Comparison of ENCODE assay signal across 12 cellular contexts in genomic region chr7:101166909-101167644, GRCh38. TPM values are rescaled to one million over a fixed set of nuclear protein-coding genes. Genes with fewer than 3 reads are reported as not detected.
DNase-seq lines count a peak whose midpoint lies in the region; ATAC-seq, FAIRE-seq and TF ChIP-seq lines count a peak whose summit lies in the region.
"Had no signal": no experiment of that assay in that cellular context is flagged by ENCODE, and none has a peak within 500 bp of the region (broad histone marks: within the 10 kb centered on the region; RNA-seq: fewer than 3 reads in every experiment).

No MANE protein-coding gene starts in this region.

- H3K36me3 Mint-ChIP-seq in activated naive CD4-positive, alpha-beta T cell treated with anti-CD3 and anti-CD28 coated beads for 36 hours (ENCODE audit: low read depth): no peaks in the 10 kb centered on the region
- H3K36me3 Mint-ChIP-seq in activated naive CD4-positive, alpha-beta T cell treated with anti-CD3 and anti-CD28 coated beads, Interleukin-2, amount 50 U/mL, for 72 hours: peaks cover 6 to 12% of the 10 kb centered on the region in 2 donors

- no peak overlapping the region for H3K9ac ChIP-seq in endothelial cell of umbilical vein (replicated peaks; ENCODE audit: extremely low read depth, insufficient read depth, low read length)
- H3K9ac ChIP-seq in smooth muscle cell (ENCODE audit: low read depth): no peak overlapping the region

- H3K9me3 ChIP-seq in endothelial cell of umbilical vein (replicated peaks; ENCODE audit: control insufficient read depth, insufficient read depth, low read length) (no peaks in the 10 kb centered on the region), smooth muscle cell (replicated peaks; ENCODE audit: low read depth) (no peaks in the 10 kb centered on the region)

- no peak for FAIRE-seq in endothelial cell of umbilical vein (lab: Jason Lieb, UNC)
- FAIRE-seq: bronchial epithelial cell had no signal

- H3F3A ChIP-seq in smooth muscle cell (ENCODE audit: low read depth): peaks cover 12% of the 10 kb centered on the region

- no peak overlapping the region for H3K4me2 ChIP-seq in endothelial cell of umbilical vein (ENCODE audit: insufficient read depth, low read length)
- peak overlapping the region; percentile 79 for H3K4me2 ChIP-seq in smooth muscle cell

- H3K36me3 ChIP-seq in endothelial cell of umbilical vein (ENCODE audit: control insufficient read depth in 2 of 2, extremely low read depth in 1 of 2, insufficient read depth in 2 of 2, low read length in 2 of 2) (no peaks in the 10 kb centered on the region), smooth muscle cell (ENCODE audit: low read depth) (no peaks in the 10 kb centered on the region)

- H3K27ac Mint-ChIP-seq in activated naive CD4-positive, alpha-beta T cell treated with anti-CD3 and anti-CD28 coated beads for 36 hours: no peak overlapping the region
- H3K27ac Mint-ChIP-seq in activated naive CD4-positive, alpha-beta T cell treated with anti-CD3 and anti-CD28 coated beads, Interleukin-2, amount 50 U/mL, for 72 hours: no peak overlapping the region

- CTCF ChIA-PET in activated naive CD4-positive, alpha-beta T cell treated with anti-CD3 and anti-CD28 coated beads for 36 hours (lab: Charles Lee): interaction anchor here (0.6 kb wide), 1 partner anchor 193 kb away, joined by 4 read pairs; no protein-coding TSS in a partner anchor
- CTCF ChIA-PET in endothelial cell of umbilical vein (lab: Charles Lee): interaction anchor here (0.7 kb wide), 1 partner anchor 35 kb away, joined by 3 read pairs; no protein-coding TSS in a partner anchor

- no TSS peak for BruUV-seq in endothelial cell of umbilical vein (replicated peaks; lab: Mats Ljungman, UMichigan)

- H3K79me2 ChIP-seq in endothelial cell of umbilical vein (ENCODE audit: control insufficient read depth, insufficient read depth, low read length) (no peaks in the 10 kb centered on the region), smooth muscle cell (ENCODE audit: low read depth) (no peaks in the 10 kb centered on the region)

- no peaks in the 10 kb centered on the region for H3K9me1 ChIP-seq in endothelial cell of umbilical vein (replicated peaks; ENCODE audit: control insufficient read depth, extremely low read depth, insufficient read depth, low read length)

- dilution Hi-C loops in endothelial cell of umbilical vein (cut with MboI; ENCODE audit: extremely low pct_ligation_motif_present, low sequenced_read_pairs): no loop called here

- peaks cover 16% of the 10 kb centered on the region for H3K4me1 ChIP-seq in endothelial cell of umbilical vein (ENCODE audit: control insufficient read depth, extremely low read depth, insufficient read depth, low read length)
- H3K4me1 ChIP-seq in smooth muscle cell (ENCODE audit: low read depth): peaks cover 37% of the 10 kb centered on the region

- no peak for TF ChIP-seq POLR2A in endothelial cell of umbilical vein (IDR thresholded peaks at IDR 0.05; ENCODE audit: low read depth, low read length)

- H3K4me3 ChIP-seq in endothelial cell of umbilical vein (replicated peaks in 1 of 3; ENCODE audit: insufficient read depth in 1 of 3, low read depth in 1 of 3, low read length in 3 of 3) (no peak overlapping the region), smooth muscle cell (no peak overlapping the region)

- in situ Hi-C loops in GM13976 (cut with MboI; ENCODE audit: low sequenced_read_pairs, unreplicated experiment): no loop called here

- no peaks in the 10 kb centered on the region for H3K9me3 Mint-ChIP-seq in activated naive CD4-positive, alpha-beta T cell treated with anti-CD3 and anti-CD28 coated beads for 36 hours
- H3K9me3 Mint-ChIP-seq in activated naive CD4-positive, alpha-beta T cell treated with anti-CD3 and anti-CD28 coated beads, Interleukin-2, amount 50 U/mL, for 72 hours: no peaks in the 10 kb centered on the region

- no peak overlapping the region for H3K27ac ChIP-seq in endothelial cell of umbilical vein (ENCODE audit: insufficient read depth, low read depth, low read length)
- no peak overlapping the region for H3K27ac ChIP-seq in smooth muscle cell (ENCODE audit: low read depth)

- H2AFZ ChIP-seq in endothelial cell of umbilical vein (ENCODE audit: low read depth, low read length): no peak overlapping the region
- no peak overlapping the region for H2AFZ ChIP-seq in smooth muscle cell (ENCODE audit: low read depth)

- intact Hi-C loops in activated naive CD4-positive, alpha-beta T cell treated with anti-CD3 and anti-CD28 coated beads for 36 hours (cut with micrococcal nuclease): loop anchor here (10.0 kb wide), 1 partner anchor 272 kb away; the partner anchor contains the start of gene ACHE
- intact Hi-C loops in endothelial cell of umbilical vein (cut with micrococcal nuclease): loop anchor here (10.0 kb wide), 1 partner anchor 272 kb away; the partner anchor contains the start of gene ACHE
- intact Hi-C loops in Right ventricle myocardium inferior (cut with DNase I): loop anchor here (2.0 kb wide), 1 partner anchor 22 kb away; no protein-coding TSS in a partner anchor

- POLR2A ChIA-PET in endothelial cell of umbilical vein (lab: Charles Lee): no interaction called here

- TF ChIP-seq CTCF in endothelial cell of umbilical vein (IDR thresholded peaks at IDR 0.05; ENCODE audit: extremely low read depth in 1 of 2, insufficient read depth in 1 of 2, low read depth in 1 of 2, low read length in 2 of 2) (no peak), smooth muscle cell (IDR thresholded peaks at IDR 0.05; ENCODE audit: borderline replicate concordance, insufficient read depth, poor library complexity, severe bottlenecking) (no peak), GM13976 (IDR thresholded peaks at IDR 0.05; ENCODE audit: borderline replicate concordance, control extremely low read depth, extremely low read depth, insufficient read depth, missing control alignments) (no peak)

- H3K27me3 ChIP-seq in endothelial cell of umbilical vein (ENCODE audit: control insufficient read depth in 2 of 2, insufficient read depth in 2 of 2, low read length in 2 of 2) (peaks cover 69 to 76% of the 10 kb centered on the region in 2 experiments), smooth muscle cell (ENCODE audit: low read depth) (peaks cover 71% of the 10 kb centered on the region)

- peaks cover 76% of the 10 kb centered on the region for H3K4me1 Mint-ChIP-seq in activated naive CD4-positive, alpha-beta T cell treated with anti-CD3 and anti-CD28 coated beads for 36 hours (ENCODE audit: low read depth)

- WGBS in smooth muscle cell (ENCODE audit: low lambda C conversion rate): under 1% methylated on average over 11 of the region's 19 CpGs

- peak; percentile 14 for DNase-seq in activated naive CD4-positive, alpha-beta T cell treated with anti-CD3 and anti-CD28 coated beads for 36 hours
- DNase-seq in activated naive CD4-positive, alpha-beta T cell treated with anti-CD3 and anti-CD28 coated beads, Interleukin-2, amount 50 U/mL, for 72 hours (ENCODE audit: low spot score in 2 of 2): no peak
- DNase-seq in NCI-H524 (lab: John Stamatoyannopoulos, UW) (peak; percentile 88 to 93), endothelial cell of umbilical vein (ENCODE audit: low read depth, low spot score) (no peak), smooth muscle cell (lab: John Stamatoyannopoulos, UW; ENCODE audit: unreplicated experiment) (no peak), DMS114 treated with DMSO at 0.1 percent for 48 hours (lab: John Stamatoyannopoulos, UW; ENCODE audit: unreplicated experiment) (no peak), GM13976 (ENCODE audit: low spot score) (no peak), Right ventricle myocardium inferior (ENCODE audit: missing footprints) (no peak)
- DNase-seq: SIG-M5 had no signal

- ATAC-seq in activated naive CD4-positive, alpha-beta T cell treated with anti-CD3 and anti-CD28 coated beads, Interleukin-2, amount 50 U/mL, for 72 hours: no peak
- no peak for ATAC-seq in Right ventricle myocardium inferior

- no peak overlapping the region for H3K4me3 Mint-ChIP-seq in activated naive CD4-positive, alpha-beta T cell treated with anti-CD3 and anti-CD28 coated beads for 36 hours

- peaks cover 71% of the 10 kb centered on the region for H3K27me3 Mint-ChIP-seq in activated naive CD4-positive, alpha-beta T cell treated with anti-CD3 and anti-CD28 coated beads for 36 hours (ENCODE audit: low read depth)

- H4K20me1 ChIP-seq in endothelial cell of umbilical vein (replicated peaks; ENCODE audit: control insufficient read depth, extremely low read depth, insufficient read depth, low read length): no peaks in the 10 kb centered on the region
- peaks cover 27% of the 10 kb centered on the region for H4K20me1 ChIP-seq in smooth muscle cell (ENCODE audit: low read depth)

RNA-seq across cellular contexts. Expression of gene VGF, which starts 1.7 kb away (rescaled TPM):
- not detected for total RNA-seq in activated naive CD4-positive, alpha-beta T cell treated with anti-CD3 and anti-CD28 coated beads for 36 hours
- not detected for total RNA-seq in activated naive CD4-positive, alpha-beta T cell treated with anti-CD3 and anti-CD28 coated beads, Interleukin-2, amount 50 U/mL, for 72 hours
- not detected in 2 replicates for total RNA-seq in endothelial cell of umbilical vein
- polyA plus RNA-seq in endothelial cell of umbilical vein: 0.03 TPM in 1 of 2 replicates, not detected in the other
- not detected in 2 replicates for polyA plus RNA-seq in endothelial cell of umbilical vein (2011; cell fraction: cytosol; rRNA removed)
- polyA plus RNA-seq in endothelial cell of umbilical vein (2011; cell fraction: nucleus; rRNA removed): not detected in 2 replicates
- not detected in 2 replicates for polyA plus RNA-seq in endothelial cell of umbilical vein (2012)
- not detected in 2 replicates for polyA minus RNA-seq in endothelial cell of umbilical vein
- not detected for polyA minus RNA-seq in endothelial cell of umbilical vein (2011; cell fraction: cytosol; rRNA and poly(A)+ RNA removed)
- polyA minus RNA-seq in endothelial cell of umbilical vein (2011; cell fraction: nucleus; rRNA and poly(A)+ RNA removed): not detected in 2 replicates
- 0.85 TPM in 1 of 2 replicates, not detected in the other for total RNA-seq in smooth muscle cell
- 0.20 and 0.25 TPM in 2 replicates for polyA plus RNA-seq in smooth muscle cell
- total RNA-seq in Right ventricle myocardium inferior: not detected
- total RNA-seq: bronchial epithelial cell, lung microvascular endothelial cell had no signal

RNA-seq across cellular contexts. Expression of gene AP1S1, which starts 12.8 kb away (rescaled TPM):
- 10 to 100 TPM; 40.6 to 43.5 TPM for total RNA-seq in activated naive CD4-positive, alpha-beta T cell treated with anti-CD3 and anti-CD28 coated beads for 36 hours
- total RNA-seq in activated naive CD4-positive, alpha-beta T cell treated with anti-CD3 and anti-CD28 coated beads, Interleukin-2, amount 50 U/mL, for 72 hours: 10 to 100 TPM; 26.3 to 48.2 TPM
- 70.9 and 93.3 TPM in 2 replicates for total RNA-seq in endothelial cell of umbilical vein
- polyA plus RNA-seq in endothelial cell of umbilical vein: 82.8 and 106 TPM in 2 replicates
- polyA plus RNA-seq in endothelial cell of umbilical vein (2011; cell fraction: cytosol; rRNA removed): 139 and 140 TPM in 2 replicates
- polyA plus RNA-seq in endothelial cell of umbilical vein (2011; cell fraction: nucleus; rRNA removed): 68.1 and 78.9 TPM in 2 replicates
- polyA plus RNA-seq in endothelial cell of umbilical vein (2012): 127 and 166 TPM in 2 replicates
- polyA minus RNA-seq in endothelial cell of umbilical vein: 67.4 and 70.2 TPM in 2 replicates
- 37.6 TPM for polyA minus RNA-seq in endothelial cell of umbilical vein (2011; cell fraction: cytosol; rRNA and poly(A)+ RNA removed)
- 7.4 and 8.7 TPM in 2 replicates for polyA minus RNA-seq in endothelial cell of umbilical vein (2011; cell fraction: nucleus; rRNA and poly(A)+ RNA removed)
- total RNA-seq in smooth muscle cell: 104 and 105 TPM in 2 replicates
- polyA plus RNA-seq in smooth muscle cell: 44.0 and 51.2 TPM in 2 replicates
- 12.8 TPM for total RNA-seq in Right ventricle myocardium inferior

RNA-seq across cellular contexts. Expression of gene NAT16, which starts 13.0 kb away (rescaled TPM):
- total RNA-seq in activated naive CD4-positive, alpha-beta T cell treated with anti-CD3 and anti-CD28 coated beads for 36 hours: not detected
- total RNA-seq in activated naive CD4-positive, alpha-beta T cell treated with anti-CD3 and anti-CD28 coated beads, Interleukin-2, amount 50 U/mL, for 72 hours: not detected
- total RNA-seq in endothelial cell of umbilical vein (not detected in 2 replicates), smooth muscle cell (not detected in 2 replicates), Right ventricle myocardium inferior (not detected)
- polyA plus RNA-seq in endothelial cell of umbilical vein (not detected in 2 replicates), smooth muscle cell (not detected in 2 replicates)
- polyA plus RNA-seq in endothelial cell of umbilical vein (2011; cell fraction: cytosol; rRNA removed): not detected in 2 replicates
- polyA plus RNA-seq in endothelial cell of umbilical vein (2011; cell fraction: nucleus; rRNA removed): not detected in 2 replicates
- polyA plus RNA-seq in endothelial cell of umbilical vein (2012): not detected in 2 replicates
- polyA minus RNA-seq in endothelial cell of umbilical vein: not detected in 2 replicates
- not detected for polyA minus RNA-seq in endothelial cell of umbilical vein (2011; cell fraction: cytosol; rRNA and poly(A)+ RNA removed)
- not detected in 2 replicates for polyA minus RNA-seq in endothelial cell of umbilical vein (2011; cell fraction: nucleus; rRNA and poly(A)+ RNA removed)
- total RNA-seq: activated CD8-positive, alpha-beta memory T cell treated with anti-CD3 and anti-CD28 coated beads for 36 hours; bronchial epithelial cell; lung microvascular endothelial cell had no signal

RNA-seq across cellular contexts. Expression of gene MOGAT3, which starts 33.8 kb away (rescaled TPM):
- not detected for total RNA-seq in activated naive CD4-positive, alpha-beta T cell treated with anti-CD3 and anti-CD28 coated beads for 36 hours
- not detected for total RNA-seq in activated naive CD4-positive, alpha-beta T cell treated with anti-CD3 and anti-CD28 coated beads, Interleukin-2, amount 50 U/mL, for 72 hours
- total RNA-seq in endothelial cell of umbilical vein (not detected in 2 replicates), smooth muscle cell (not detected in 2 replicates), Right ventricle myocardium inferior (not detected)
- polyA plus RNA-seq in endothelial cell of umbilical vein (not detected in 2 replicates), smooth muscle cell (0.38 TPM in 1 of 2 replicates, not detected in the other)
- polyA plus RNA-seq in endothelial cell of umbilical vein (2011; cell fraction: cytosol; rRNA removed): not detected in 2 replicates
- not detected in 2 replicates for polyA plus RNA-seq in endothelial cell of umbilical vein (2011; cell fraction: nucleus; rRNA removed)
- polyA plus RNA-seq in endothelial cell of umbilical vein (2012): not detected in 2 replicates
- not detected in 2 replicates for polyA minus RNA-seq in endothelial cell of umbilical vein
- polyA minus RNA-seq in endothelial cell of umbilical vein (2011; cell fraction: cytosol; rRNA and poly(A)+ RNA removed): not detected
- not detected in 2 replicates for polyA minus RNA-seq in endothelial cell of umbilical vein (2011; cell fraction: nucleus; rRNA and poly(A)+ RNA removed)
- total RNA-seq: activated CD8-positive, alpha-beta memory T cell treated with anti-CD3 and anti-CD28 coated beads for 36 hours; bronchial epithelial cell; lung microvascular endothelial cell had no signal

RNA-seq across cellular contexts. Expression of gene SERPINE1, which starts 40.2 kb away (rescaled TPM):
- under 1 TPM in 1 of 2 experiments, not detected in 1; 0.07 TPM for total RNA-seq in activated naive CD4-positive, alpha-beta T cell treated with anti-CD3 and anti-CD28 coated beads for 36 hours
- total RNA-seq in activated naive CD4-positive, alpha-beta T cell treated with anti-CD3 and anti-CD28 coated beads, Interleukin-2, amount 50 U/mL, for 72 hours: under 1 TPM; 0.18 to 0.27 TPM
- 2,296 and 2,645 TPM in 2 replicates for total RNA-seq in endothelial cell of umbilical vein
- polyA plus RNA-seq in endothelial cell of umbilical vein: 4,637 and 5,683 TPM in 2 replicates
- polyA plus RNA-seq in endothelial cell of umbilical vein (2011; cell fraction: cytosol; rRNA removed): 3,941 and 4,610 TPM in 2 replicates
- polyA plus RNA-seq in endothelial cell of umbilical vein (2011; cell fraction: nucleus; rRNA removed): 2,230 and 2,366 TPM in 2 replicates
- 3,488 and 3,747 TPM in 2 replicates for polyA plus RNA-seq in endothelial cell of umbilical vein (2012)
- 3,663 and 4,731 TPM in 2 replicates for polyA minus RNA-seq in endothelial cell of umbilical vein
- 2.8 TPM for polyA minus RNA-seq in endothelial cell of umbilical vein (2011; cell fraction: cytosol; rRNA and poly(A)+ RNA removed)
- polyA minus RNA-seq in endothelial cell of umbilical vein (2011; cell fraction: nucleus; rRNA and poly(A)+ RNA removed): 786 and 802 TPM in 2 replicates
- total RNA-seq in smooth muscle cell: 387 and 435 TPM in 2 replicates
- 460 and 495 TPM in 2 replicates for polyA plus RNA-seq in smooth muscle cell
- total RNA-seq in Right ventricle myocardium inferior: 1.6 TPM

Comparison
In these comparisons a context has a peak if more than half of its experiments do, and no peak if none do; other contexts are left out.
1. DNase-seq: peak in activated naive CD4-positive, alpha-beta T cell treated with anti-CD3 and anti-CD28 coated beads for 36 hours (single experiment) and NCI-H524 (2 of 2); none in activated naive CD4-positive, alpha-beta T cell treated with anti-CD3 and anti-CD28 coated beads, Interleukin-2, amount 50 U/mL, for 72 hours (0 of 2), endothelial cell of umbilical vein (single experiment), smooth muscle cell (single experiment), DMS114 treated with DMSO at 0.1 percent for 48 hours (single experiment), GM13976 (single experiment) and Right ventricle myocardium inferior (single experiment).